8 cellular contexts compared by ENCODE assay signal in genomic region chr12:49623142-49623899, GRCh38. TPM values are rescaled to one million over a fixed set of nuclear protein-coding genes. Genes with fewer than 3 reads are reported as not detected.
DNase-seq lines count a peak whose midpoint lies in the region; ATAC-seq, FAIRE-seq and TF ChIP-seq lines count a peak whose summit lies in the region.

PRPF40B (plus strand) TSS chr12:49623561; CDS start chr12:49623591, 30 bp downstream.

- H3K4me3 ChIP-seq in MG63, result peak within 1 kb of the TSS; percentile 52
- peak within 1 kb of the TSS; percentile 67 to 70 for H3K4me3 ChIP-seq in testis

- peaks cover 11% of the 10 kb centered on the region for H3K4me1 ChIP-seq in testis

- no peaks in the 10 kb centered on the region for H3K36me3 Mint-ChIP-seq in activated naive CD4-positive, alpha-beta T cell treated with anti-CD3 and anti-CD28 coated beads for 36 hours (ENCODE audit: low read depth)

- intact Hi-C loops in activated naive CD4-positive, alpha-beta T cell treated with anti-CD3 and anti-CD28 coated beads for 36 hours (cut with micrococcal nuclease), result loop anchor here (1.0 to 5.0 kb wide), 8 partner anchors 41 to 359 kb away; partner anchors contain the start of genes BCDIN3D, NCKAP5L, SPATS2 and TUBA1C
- intact Hi-C loops in testis (cut with DNase I; ENCODE audit: low total_unique reads), result no loop called here

- H3K4me1 Mint-ChIP-seq in activated naive CD4-positive, alpha-beta T cell treated with anti-CD3 and anti-CD28 coated beads for 36 hours (ENCODE audit: low read depth), result peaks cover 20% of the 10 kb centered on the region

- peak within 1 kb of the TSS; percentile 76 for H3K27ac Mint-ChIP-seq in activated naive CD4-positive, alpha-beta T cell treated with anti-CD3 and anti-CD28 coated beads for 36 hours

- TF ChIP-seq CTCF in omental fat pad (IDR thresholded peaks at IDR 0.05) (no peak), testis (IDR thresholded peaks at IDR 0.05) (peak; percentile 13 to 63 (median 54))

- DNase-seq in GDM1 (lab: John Stamatoyannopoulos, UW) (peak; percentile 82), H54 (ENCODE audit: insufficient read length, low spot score) (peak; percentile 92), MG63 (peak; percentile 82), SK-N-DZ (ENCODE audit: low spot score) (peak; percentile 93), germinal center (ENCODE audit: low spot score) (peak; percentile 96), omental fat pad (ENCODE audit: low spot score) (peak; percentile 71), testis (peak; percentile 91)
- DNase-seq in activated naive CD4-positive, alpha-beta T cell treated with anti-CD3 and anti-CD28 coated beads for 36 hours, result peak; percentile 85

- peak within 1 kb of the TSS; percentile 67 to 89 for H3K27ac ChIP-seq in testis

- FAIRE-seq in H54 (lab: Jason Lieb, UNC), result no peak

- peak within 1 kb of the TSS; percentile 79 for H3K4me3 Mint-ChIP-seq in activated naive CD4-positive, alpha-beta T cell treated with anti-CD3 and anti-CD28 coated beads for 36 hours

- H3K36me3 ChIP-seq in MG63 (no peaks in the 10 kb centered on the region), testis (ENCODE audit: low read depth, missing control alignments) (no peaks in the 10 kb centered on the region)

- no peaks in the 10 kb centered on the region for H3K9me3 Mint-ChIP-seq in activated naive CD4-positive, alpha-beta T cell treated with anti-CD3 and anti-CD28 coated beads for 36 hours

- CTCF ChIA-PET in activated naive CD4-positive, alpha-beta T cell treated with anti-CD3 and anti-CD28 coated beads for 36 hours (lab: Charles Lee), result interaction anchor here (0.5 to 7.3 kb wide), 12 partner anchors 14 to 265 kb away, joined by 3 to 44 read pairs (median 4); partner anchors contain the start of genes FMNL3 and TMBIM6

- H3K27me3 ChIP-seq in MG63 (no peaks in the 10 kb centered on the region), testis (no peaks in the 10 kb centered on the region)

- TF ChIP-seq POLR2A in H54 (IDR thresholded peaks at IDR 0.05; ENCODE audit: low read depth, low read length), result peak; percentile 85
- peak; percentile 46 for TF ChIP-seq POLR2A in testis (IDR thresholded peaks at IDR 0.05)

- ATAC-seq in omental fat pad (ENCODE audit: low FRiP score), result peak; percentile 92

- peaks cover 12% of the 10 kb centered on the region for H3K27me3 Mint-ChIP-seq in activated naive CD4-positive, alpha-beta T cell treated with anti-CD3 and anti-CD28 coated beads for 36 hours (ENCODE audit: low read depth)

- 1 to 2% methylated on average over 33 to 73 of the region's 76 CpGs for WGBS in testis, 2 donors

- H3K9me3 ChIP-seq in MG63, result no peaks in the 10 kb centered on the region
- H3K9me3 ChIP-seq in testis, result no peaks in the 10 kb centered on the region

RNA-seq across cellular contexts. Expression of gene PRPF40B, which starts in this region (rescaled TPM):
- total RNA-seq in MG63 (2014; rRNA removed; shearing (Covaris generic); ENCODE audit: low replicate concordance), result 4.8 and 8.6 TPM in 2 replicates
- 11.2 and 12.7 TPM in 2 replicates for polyA plus RNA-seq in SK-N-DZ (2014; cell fraction: cytosol; rRNA removed)
- 60.3 and 78.8 TPM in 2 replicates for polyA plus RNA-seq in SK-N-DZ (2014; cell fraction: nucleus; rRNA removed)
- total RNA-seq in activated naive CD4-positive, alpha-beta T cell treated with anti-CD3 and anti-CD28 coated beads for 36 hours, result 1 to 10 TPM; 7.2 to 7.7 TPM
- 10 to 100 TPM in 1 of 4 donors, 1 to 10 TPM in 3; 7.0 to 19.4 (median 9.4) TPM for total RNA-seq in omental fat pad
- 10 to 100 TPM; 49.2 to 66.7 TPM for total RNA-seq in testis
- polyA plus RNA-seq in testis (ENCODE audit: insufficient read depth, low read depth, low replicate concordance), result 66.8 TPM

Comparison
In these comparisons a context has a peak if more than half of its experiments do, and no peak if none do; other contexts are left out.
1. Peak in every context shown above with its lines: DNase-seq, ATAC-seq, H3K4me3 ChIP-seq and H3K27ac ChIP-seq.
2. CTCF ChIP-seq: peak in testis (3 of 3); none in omental fat pad (0 of 3).